In genomic region chr21:45501081-45502005, GRCh38 we compare ENCODE assay signal across 8 cellular contexts. TPM values are rescaled to one million over a fixed set of nuclear protein-coding genes. Genes with fewer than 3 reads are reported as not detected.
DNase-seq lines count a peak whose midpoint lies in the region; ATAC-seq, FAIRE-seq and TF ChIP-seq lines count a peak whose summit lies in the region.
"Not testable (repeated sequence)": the region's sequence is repeated elsewhere in the genome, so short reads cannot be mapped to it uniquely, and the experiment has no call there.

No MANE protein-coding gene starts in this region.

- not testable (repeated sequence) for H4K20me1 ChIP-seq in HepG2 (ENCODE audit: insufficient read depth, low read length)

- not testable (repeated sequence) for TF ChIP-seq POLR2A in HepG2 (IDR thresholded peaks at IDR 0.05; ENCODE audit: insufficient read depth in 1 of 2, low read depth in 2 of 2, low read length in 2 of 2); ovary (IDR thresholded peaks at IDR 0.05)

- not testable (repeated sequence) for H3K27ac ChIP-seq in RWPE2 (ENCODE audit: poor library complexity, severe bottlenecking); HepG2 (ENCODE audit: extremely low read length, insufficient read depth, low read length); ovary

- not testable (repeated sequence) for TF ChIP-seq RAD21 in HepG2 (CRISPR knock-in tag; IDR thresholded peaks at IDR 0.05)

- not testable (repeated sequence) for H3K79me2 ChIP-seq in HepG2 (ENCODE audit: insufficient read depth, low read length)

- peak; percentile 48; the same call in 2 of the 3 replicates for ATAC-seq in RWPE2 (ENCODE audit: low read depth)
- not testable (repeated sequence) for ATAC-seq in Right ventricle myocardium inferior
- ATAC-seq in HepG2: peak; percentile 6; the same call in 1 of the 3 replicates

- not testable (repeated sequence) for H3K36me3 ChIP-seq in RWPE2 (ENCODE audit: low read depth); ovary
- peaks cover 10 to 22% of the 10 kb centered on the region in 2 experiments for H3K36me3 ChIP-seq in HepG2 (replicated peaks in 1 of 2; ENCODE audit: control insufficient read depth in 1 of 2, insufficient read depth in 2 of 2, low read length in 2 of 2)

- WGBS in HepG2 (ENCODE audit: low lambda C conversion rate): 87% methylated on average over 8 of the region's 20 CpGs
- WGBS in ovary, 3 donors: 83 to 89% (median 87%) methylated on average over 13 to 19 of the region's 20 CpGs

- intact Hi-C loops in CD14-positive monocyte (cut with micrococcal nuclease); Right ventricle myocardium inferior (cut with DNase I); HepG2 (cut with micrococcal nuclease; ENCODE audit: unreplicated experiment); ovary (cut with DNase I): not testable (repeated sequence)

- not testable (repeated sequence) for H3K27me3 Mint-ChIP-seq in CD14-positive monocyte (ENCODE audit: low read depth in 3 of 3); type B pancreatic cell

- not testable (repeated sequence) for H3K27ac Mint-ChIP-seq in CD14-positive monocyte, type B pancreatic cell

- not testable (repeated sequence) for H3K9me3 ChIP-seq in RWPE2 (ENCODE audit: severe bottlenecking); HepG2 (ENCODE audit: low read length); ovary

- CTCF ChIA-PET in HepG2 (lab: Yijun Ruan, JAX; ENCODE audit: low intra/inter-chr PET ratio, low total read pairs): not testable (repeated sequence)

- in situ Hi-C loops in HepG2 (cut with HindIII; ENCODE audit: extremely low pct_ligation_motif_present, low pct_unique_long_range_greater_than_20kb): not testable (repeated sequence)

- H3K36me3 Mint-ChIP-seq in CD14-positive monocyte: not testable (repeated sequence)
- peaks cover 19% of the 10 kb centered on the region for H3K36me3 Mint-ChIP-seq in type B pancreatic cell

- H3K9ac ChIP-seq in HepG2 (ENCODE audit: insufficient read depth, low read depth, low read length): not testable (repeated sequence)

- not testable (repeated sequence) for H3K4me3 Mint-ChIP-seq in CD14-positive monocyte, type B pancreatic cell

- peak; percentile 22 for DNase-seq in CD14-positive monocyte (ENCODE audit: low spot score)
- peak; percentile 14 for DNase-seq in RWPE2 (ENCODE audit: low spot score)
- DNase-seq in activated CD8-positive, alpha-beta memory T cell treated with anti-CD3 and anti-CD28 coated beads, Interleukin-2, amount 50 U/mL, for 48 hours: peak; percentile 46
- peak; percentile 9 for DNase-seq in amniotic epithelial cell (ENCODE audit: low read depth)
- peak; percentile 57 for DNase-seq in Right ventricle myocardium inferior (ENCODE audit: missing footprints)
- DNase-seq in HepG2 (ENCODE audit: low spot score): not testable (repeated sequence)
- peak; percentile 5 to 35 (median 13) for DNase-seq in ovary
- peak; percentile 60 for DNase-seq in type B pancreatic cell (ENCODE audit: extremely low spot score, unreplicated experiment)

- not testable (repeated sequence) for FAIRE-seq in HepG2 (lab: Jason Lieb, UNC)

- TF ChIP-seq EP300 in HepG2 (IDR thresholded peaks at IDR 0.05; ENCODE audit: low read depth in 2 of 2, low read length in 2 of 2); HepG2 (CRISPR knock-in tag; IDR thresholded peaks at IDR 0.05; ENCODE audit: borderline replicate concordance); ovary (IDR thresholded peaks at IDR 0.05): not testable (repeated sequence)

- not testable (repeated sequence) for H3K4me1 ChIP-seq in RWPE2 (ENCODE audit: insufficient read depth, poor library complexity, severe bottlenecking); HepG2 (ENCODE audit: insufficient read depth, low read length); ovary (ENCODE audit: insufficient read depth)

- not testable (repeated sequence) for TF ChIP-seq CTCF in CD14-positive monocyte (IDR thresholded peaks at IDR 0.05); RWPE2 (IDR thresholded peaks at IDR 0.05; ENCODE audit: poor library complexity, severe bottlenecking); HepG2 (CRISPR knock-in tag; IDR thresholded peaks at IDR 0.05); ovary (IDR thresholded peaks at IDR 0.05); type B pancreatic cell (conservative IDR thresholded peaks at IDR 0.05)

- BruUV-seq in HepG2 (replicated peaks; lab: Mats Ljungman, UMichigan): not testable (repeated sequence)

- H3K27me3 ChIP-seq in RWPE2 (ENCODE audit: insufficient read depth, poor library complexity, severe bottlenecking); HepG2 (ENCODE audit: control insufficient read depth in 1 of 2, insufficient read depth in 2 of 2, low read length in 2 of 2); ovary: not testable (repeated sequence)

- H3K4me1 Mint-ChIP-seq in CD14-positive monocyte; type B pancreatic cell (ENCODE audit: unreplicated experiment): not testable (repeated sequence)

- H2AFZ ChIP-seq in HepG2 (ENCODE audit: low read length): not testable (repeated sequence)

- H3K4me2 ChIP-seq in HepG2 (ENCODE audit: low read depth, low read length): not testable (repeated sequence)

- POLR2A ChIA-PET in HepG2 (lab: Yijun Ruan, JAX): interaction anchor here (1.0 to 1.2 kb wide), 2 partner anchors 29 to 31 kb away, joined by 3 read pairs; no protein-coding TSS in a partner anchor

- not testable (repeated sequence) for H3K4me3 ChIP-seq in RWPE2 (ENCODE audit: severe bottlenecking); HepG2 (replicated peaks in 1 of 3; ENCODE audit: insufficient read depth in 1 of 3, low read depth in 2 of 3, low read length in 3 of 3); ovary

- H3K9me3 Mint-ChIP-seq in CD14-positive monocyte, type B pancreatic cell: not testable (repeated sequence)

TF ChIP-seq in HepG2, 621 proteins besides CTCF, POLR2A, EP300 and RAD21 (continues in another document):
- TF ChIP-seq AGO1 (IDR thresholded peaks at IDR 0.05; ENCODE audit: low read depth, low read length, poor library complexity, severe bottlenecking): peak; percentile 40

RNA-seq across cellular contexts. Expression of gene SLC19A1, which starts 40.9 kb away (rescaled TPM):
- polyA plus RNA-seq in CD14-positive monocyte: 10 to 100 TPM; 39.9 to 53.0 TPM
- 8.2 TPM for total RNA-seq in Right ventricle myocardium inferior
- 12.6 and 21.8 TPM in 2 replicates for total RNA-seq in HepG2 (2016; rRNA removed; fragmentation: Illumina TruSeq; extraction: Trizol)
- 4.8 and 5.6 TPM in 2 replicates for total RNA-seq in HepG2 (2016; cell fraction: cytosol; rRNA removed; fragmentation: Illumina TruSeq; extraction: Trizol; ENCODE audit: low read depth)
- 11.0 and 23.6 TPM in 2 replicates for total RNA-seq in HepG2 (2016; cell fraction: insoluble cytoplasmic fraction; rRNA removed; fragmentation: Illumina TruSeq; extraction: Trizol)
- 10.8 TPM in 2 replicates for total RNA-seq in HepG2 (2016; cell fraction: membrane; rRNA removed; fragmentation: Illumina TruSeq; extraction: Trizol)
- total RNA-seq in HepG2 (2016; cell fraction: nucleus; rRNA removed; fragmentation: Illumina TruSeq; extraction: Trizol): 21.2 and 27.4 TPM in 2 replicates
- 23.0 and 31.0 TPM in 2 replicates for polyA plus RNA-seq in HepG2 (2011; rRNA removed)
- polyA plus RNA-seq in HepG2 (2011; cell fraction: cytosol; rRNA removed): 14.5 and 24.7 TPM in 2 replicates
- polyA plus RNA-seq in HepG2 (2011; cell fraction: nucleus; rRNA removed): 49.0 and 62.1 TPM in 2 replicates
- 18.0 and 36.8 TPM in 2 replicates for polyA plus RNA-seq in HepG2 (2012)
- 3.7 and 4.0 TPM in 2 replicates for polyA plus RNA-seq in HepG2 (2016; cell fraction: cytosol; fragmentation: Illumina TruSeq; extraction: Trizol; ENCODE audit: low read depth)
- polyA plus RNA-seq in HepG2 (2016; cell fraction: insoluble cytoplasmic fraction; fragmentation: Illumina TruSeq; extraction: Trizol; ENCODE audit: low read depth): 11.1 and 13.0 TPM in 2 replicates
- polyA plus RNA-seq in HepG2 (2016; cell fraction: membrane; fragmentation: Illumina TruSeq; extraction: Trizol; ENCODE audit: low read depth): 6.4 and 7.2 TPM in 2 replicates
- 44.5 and 46.0 TPM in 2 replicates for polyA plus RNA-seq in HepG2 (2016; cell fraction: nucleus; fragmentation: Illumina TruSeq; extraction: Trizol; ENCODE audit: insufficient read depth, low read depth)
- polyA minus RNA-seq in HepG2 (2011; rRNA and poly(A)+ RNA removed; ENCODE audit: low replicate concordance): 42.0 and 128 TPM in 2 replicates
- 32.2 and 34.4 TPM in 2 replicates for polyA minus RNA-seq in HepG2 (2011; cell fraction: cytosol; rRNA and poly(A)+ RNA removed)
- polyA minus RNA-seq in HepG2 (2011; cell fraction: nucleus; rRNA and poly(A)+ RNA removed): 12.2 and 14.7 TPM in 2 replicates
- total RNA-seq in ovary: 10 to 100 TPM in 4 of 7 donors, 1 to 10 TPM in 3; 2.4 to 18.2 (median 10.1) TPM
- 1 to 10 TPM in 1 of 2 donors, under 1 TPM in 1; 0.88 to 6.9 TPM for polyA plus RNA-seq in ovary
- 10.6 and 28.2 TPM in 2 replicates for total RNA-seq in type B pancreatic cell (ENCODE audit: low replicate concordance)
